9 cellular contexts compared by ENCODE assay signal in genomic region chr1:153566414-153567371, GRCh38. TPM values are rescaled to one million over a fixed set of nuclear protein-coding genes. Genes with fewer than 3 reads are reported as not detected.
DNase-seq lines count a peak whose midpoint lies in the region; ATAC-seq and TF ChIP-seq lines count a peak whose summit lies in the region.
"Had no signal": no experiment of that assay in that cellular context is flagged by ENCODE, and none has a peak within 500 bp of the region (broad histone marks: within the 10 kb centered on the region; RNA-seq: fewer than 3 reads in every experiment).

No MANE protein-coding gene starts in this region.

- H3K4me1 Mint-ChIP-seq in activated T-helper 2 cell treated with anti-CD3 and anti-CD28 coated beads, Interferon-gamma antibody, Interleukin-2, Interleukin-4, amounts not matched to agents 10 μg/mL and 5 μg/mL and 100 μg/mL, durations not matched to agents 14 hours and 24 hours and 36 hours (ENCODE audit: low read depth) = peaks cover 37% of the 10 kb centered on the region
- peaks cover 68% of the 10 kb centered on the region for H3K4me1 Mint-ChIP-seq in nephron progenitor cell

- ATAC-seq in stimulated activated naive CD8-positive, alpha-beta T cell treated with anti-CD3 and anti-CD28 coated beads, Interleukin-15, Interleukin-2, amounts not matched to agents 100 U/mL and 50 U/mL, for 24 hours = peak; percentile 93
- no peak for ATAC-seq in HG03469 (IDR thresholded peaks at IDR 0.05; ENCODE audit: unreplicated experiment)

- H3K4me3 ChIP-seq in HL-60 (replicated peaks; ENCODE audit: insufficient read depth, low read length) = no peak overlapping the region
- peak overlapping the region in 1 of 4 experiments; percentile 9 for H3K4me3 ChIP-seq in fibroblast of lung (replicated peaks in 1 of 4; ENCODE audit: control extremely low read depth in 1 of 4, insufficient read depth in 1 of 4, low read depth in 3 of 4, low read length in 4 of 4)

- H3K79me2 ChIP-seq in fibroblast of lung (ENCODE audit: control insufficient read depth, insufficient read depth, low read length) = no peaks in the 10 kb centered on the region

- peaks cover 33% of the 10 kb centered on the region for H3K4me1 ChIP-seq in fibroblast of lung (ENCODE audit: control insufficient read depth, extremely low read depth, insufficient read depth, low read length)

- H3K4me2 ChIP-seq in fibroblast of lung (ENCODE audit: extremely low read depth, insufficient read depth, low read length) = peak overlapping the region; percentile 92

- H4K20me1 ChIP-seq in fibroblast of lung (ENCODE audit: control insufficient read depth, extremely low read depth, insufficient read depth, low read length) = no peaks in the 10 kb centered on the region

- H3K9ac ChIP-seq in fibroblast of lung (ENCODE audit: insufficient read depth, low read length) = peak overlapping the region; percentile 76

- H3K27ac ChIP-seq in HL-60 (replicated peaks) = peak overlapping the region; percentile 79
- peak overlapping the region; percentile 100 for H3K27ac ChIP-seq in RWPE1
- peak overlapping the region; percentile 100 for H3K27ac ChIP-seq in fibroblast of lung (ENCODE audit: insufficient read depth, low read length)

- peak; percentile 68 for DNase-seq in D341Med (ENCODE audit: low spot score)
- peak; percentile 97 for DNase-seq in HL-60 (ENCODE audit: low read depth in 1 of 2, low spot score in 1 of 2)
- DNase-seq in RWPE1 (ENCODE audit: low spot score) = peak; percentile 99
- DNase-seq in activated T-helper 2 cell treated with anti-CD3 and anti-CD28 coated beads, Interferon-gamma antibody, Interleukin-2, Interleukin-4, amounts not matched to agents 10 μg/mL and 5 μg/mL and 100 μg/mL, durations not matched to agents 14 hours and 24 hours and 36 hours (ENCODE audit: low spot score) = peak; percentile 75
- DNase-seq in fibroblast of lung (ENCODE audit: low read depth in 2 of 2) = peak; percentile 98 to 99
- DNase-seq in nephron progenitor cell = no peak
- peak; percentile 91 for DNase-seq in stimulated activated naive CD8-positive, alpha-beta T cell treated with anti-CD3 and anti-CD28 coated beads, Interleukin-15, Interleukin-2, amounts not matched to agents 100 U/mL and 50 U/mL, for 24 hours

- H3K27me3 Mint-ChIP-seq in activated T-helper 2 cell treated with anti-CD3 and anti-CD28 coated beads, Interferon-gamma antibody, Interleukin-2, Interleukin-4, amounts not matched to agents 10 μg/mL and 5 μg/mL and 100 μg/mL, durations not matched to agents 14 hours and 24 hours and 36 hours (ENCODE audit: low read depth) = no peaks in the 10 kb centered on the region
- peaks cover 4% of the 10 kb centered on the region for H3K27me3 Mint-ChIP-seq in nephron progenitor cell (ENCODE audit: low read depth, poor library complexity)

- no peaks in the 10 kb centered on the region for H3K9me3 ChIP-seq in fibroblast of lung (ENCODE audit: control insufficient read depth, insufficient read depth, low read depth, low read length)

- H3K36me3 ChIP-seq in fibroblast of lung (ENCODE audit: control insufficient read depth, insufficient read depth, low read length) = no peaks in the 10 kb centered on the region

- no peaks in the 10 kb centered on the region for H3K9me3 Mint-ChIP-seq in activated T-helper 2 cell treated with anti-CD3 and anti-CD28 coated beads, Interferon-gamma antibody, Interleukin-2, Interleukin-4, amounts not matched to agents 10 μg/mL and 5 μg/mL and 100 μg/mL, durations not matched to agents 14 hours and 24 hours and 36 hours
- H3K9me3 Mint-ChIP-seq in nephron progenitor cell = no peaks in the 10 kb centered on the region

- H3K4me3 Mint-ChIP-seq in activated T-helper 2 cell treated with anti-CD3 and anti-CD28 coated beads, Interferon-gamma antibody, Interleukin-2, Interleukin-4, amounts not matched to agents 10 μg/mL and 5 μg/mL and 100 μg/mL, durations not matched to agents 14 hours and 24 hours and 36 hours (ENCODE audit: low read depth) = peak overlapping the region; percentile 22
- H3K4me3 Mint-ChIP-seq in nephron progenitor cell = no peak overlapping the region

- no peak overlapping the region for H2AFZ ChIP-seq in fibroblast of lung (ENCODE audit: low read length)

- TF ChIP-seq CTCF in HL-60 (IDR thresholded peaks at IDR 0.05; ENCODE audit: insufficient read depth, low read length) (no peak), RWPE1 (conservative IDR thresholded peaks at IDR 0.05; ENCODE audit: low read depth) (no peak), fibroblast of lung (conservative IDR thresholded peaks at IDR 0.05 in 1 of 2, IDR thresholded peaks at IDR 0.05 in 1 of 2; ENCODE audit: low read depth in 1 of 2, low read length in 2 of 2) (no peak), nephron progenitor cell (IDR thresholded peaks at IDR 0.05) (no peak)

- CTCF ChIA-PET in RWPE1 (lab: Yijun Ruan, JAX) = interaction anchor here (0.6 to 1.0 kb wide), 2 partner anchors 11 to 56 kb away, joined by 3 to 4 read pairs; no protein-coding TSS in a partner anchor

- intact Hi-C loops in activated T-helper 2 cell treated with anti-CD3 and anti-CD28 coated beads, Interferon-gamma antibody, Interleukin-2, Interleukin-4, amounts not matched to agents 10 μg/mL and 5 μg/mL and 100 μg/mL, durations not matched to agents 14 hours and 24 hours and 36 hours (cut with micrococcal nuclease) = loop anchor here (1.0 to 2.0 kb wide), 2 partner anchors 21 to 104 kb away; partner anchors contain the start of genes ILF2 and S100A4

- H3K36me3 Mint-ChIP-seq in activated T-helper 2 cell treated with anti-CD3 and anti-CD28 coated beads, Interferon-gamma antibody, Interleukin-2, Interleukin-4, amounts not matched to agents 10 μg/mL and 5 μg/mL and 100 μg/mL, durations not matched to agents 14 hours and 24 hours and 36 hours (ENCODE audit: low read depth) = no peaks in the 10 kb centered on the region
- no peaks in the 10 kb centered on the region for H3K36me3 Mint-ChIP-seq in nephron progenitor cell (ENCODE audit: low read depth)

- peak overlapping the region; percentile 100 for H3K27ac Mint-ChIP-seq in activated T-helper 2 cell treated with anti-CD3 and anti-CD28 coated beads, Interferon-gamma antibody, Interleukin-2, Interleukin-4, amounts not matched to agents 10 μg/mL and 5 μg/mL and 100 μg/mL, durations not matched to agents 14 hours and 24 hours and 36 hours
- H3K27ac Mint-ChIP-seq in nephron progenitor cell = peak overlapping the region; percentile 90

- H3K27me3 ChIP-seq in HL-60 (ENCODE audit: insufficient read depth, poor library complexity, severe bottlenecking) = no peaks in the 10 kb centered on the region
- H3K27me3 ChIP-seq in fibroblast of lung (ENCODE audit: control insufficient read depth, insufficient read depth, low read length) = no peaks in the 10 kb centered on the region

- POLR2A ChIA-PET in RWPE1 (lab: Yijun Ruan, JAX; ENCODE audit: low non-redundant PET) = interaction anchor here (0.6 to 1.7 kb wide), 6 partner anchors 30 to 51 kb away, joined by 3 to 11 read pairs (median 4); partner anchors contain the start of genes S100A16 and S100A6

RNA-seq across cellular contexts. Expression of gene S100A2, which starts 1.0 kb away (rescaled TPM):
- 0.44 and 0.75 TPM in 2 replicates for total RNA-seq in activated T-helper 2 cell treated with anti-CD3 and anti-CD28 coated beads, Interferon-gamma antibody, Interleukin-2, Interleukin-4, amounts not matched to agents 10 μg/mL and 5 μg/mL and 100 μg/mL, durations not matched to agents 14 hours and 24 hours and 36 hours
- 1.5 and 3.6 TPM in 2 replicates for total RNA-seq in fibroblast of lung
- polyA plus RNA-seq in fibroblast of lung = 4.8 and 10.3 TPM in 2 replicates
- 10.9 and 22.6 TPM in 2 replicates for polyA plus RNA-seq in fibroblast of lung (2012)
- 4.8 TPM in 1 of 2 replicates, not detected in the other for polyA minus RNA-seq in fibroblast of lung (ENCODE audit: low replicate concordance)

RNA-seq across cellular contexts. Expression of gene S100A3, which starts 17.6 kb away (rescaled TPM):
- not detected in 2 replicates for total RNA-seq in activated T-helper 2 cell treated with anti-CD3 and anti-CD28 coated beads, Interferon-gamma antibody, Interleukin-2, Interleukin-4, amounts not matched to agents 10 μg/mL and 5 μg/mL and 100 μg/mL, durations not matched to agents 14 hours and 24 hours and 36 hours
- 1.8 and 6.8 TPM in 2 replicates for total RNA-seq in fibroblast of lung
- polyA plus RNA-seq in fibroblast of lung = 11.5 and 14.8 TPM in 2 replicates
- 13.0 and 17.9 TPM in 2 replicates for polyA plus RNA-seq in fibroblast of lung (2012)
- 18.6 and 45.0 TPM in 2 replicates for polyA minus RNA-seq in fibroblast of lung (ENCODE audit: low replicate concordance)
- total RNA-seq: activated CD8-positive, alpha-beta memory T cell treated with anti-CD3 and anti-CD28 coated beads for 36 hours had no signal

RNA-seq across cellular contexts. Expression of gene S100A4, which starts 21.1 kb away (rescaled TPM):
- 175 and 181 TPM in 2 replicates for total RNA-seq in activated T-helper 2 cell treated with anti-CD3 and anti-CD28 coated beads, Interferon-gamma antibody, Interleukin-2, Interleukin-4, amounts not matched to agents 10 μg/mL and 5 μg/mL and 100 μg/mL, durations not matched to agents 14 hours and 24 hours and 36 hours
- total RNA-seq in fibroblast of lung = 85.3 and 287 TPM in 2 replicates
- polyA plus RNA-seq in fibroblast of lung = 371 and 928 TPM in 2 replicates
- 543 and 1,139 TPM in 2 replicates for polyA plus RNA-seq in fibroblast of lung (2012)
- 124 and 266 TPM in 2 replicates for polyA minus RNA-seq in fibroblast of lung (ENCODE audit: low replicate concordance)

RNA-seq across cellular contexts. Expression of gene S100A5, which starts 26.0 kb away (rescaled TPM):
- 1.8 and 2.4 TPM in 2 replicates for total RNA-seq in activated T-helper 2 cell treated with anti-CD3 and anti-CD28 coated beads, Interferon-gamma antibody, Interleukin-2, Interleukin-4, amounts not matched to agents 10 μg/mL and 5 μg/mL and 100 μg/mL, durations not matched to agents 14 hours and 24 hours and 36 hours
- not detected in 2 replicates for total RNA-seq in fibroblast of lung
- polyA plus RNA-seq in fibroblast of lung = 0.20 and 0.24 TPM in 2 replicates
- polyA plus RNA-seq in fibroblast of lung (2012) = 0.55 and 0.76 TPM in 2 replicates
- polyA minus RNA-seq in fibroblast of lung (ENCODE audit: low replicate concordance) = not detected in 2 replicates

RNA-seq across cellular contexts. Expression of gene S100A6, which starts 30.9 kb away (rescaled TPM):
- total RNA-seq in activated T-helper 2 cell treated with anti-CD3 and anti-CD28 coated beads, Interferon-gamma antibody, Interleukin-2, Interleukin-4, amounts not matched to agents 10 μg/mL and 5 μg/mL and 100 μg/mL, durations not matched to agents 14 hours and 24 hours and 36 hours = 209 and 229 TPM in 2 replicates
- 2,061 and 4,042 TPM in 2 replicates for total RNA-seq in fibroblast of lung
- polyA plus RNA-seq in fibroblast of lung = 1,280 and 2,637 TPM in 2 replicates
- polyA plus RNA-seq in fibroblast of lung (2012) = 5,317 and 10,273 TPM in 2 replicates
- polyA minus RNA-seq in fibroblast of lung (ENCODE audit: low replicate concordance) = 895 and 1,329 TPM in 2 replicates
